In the genomic region with DNA sequence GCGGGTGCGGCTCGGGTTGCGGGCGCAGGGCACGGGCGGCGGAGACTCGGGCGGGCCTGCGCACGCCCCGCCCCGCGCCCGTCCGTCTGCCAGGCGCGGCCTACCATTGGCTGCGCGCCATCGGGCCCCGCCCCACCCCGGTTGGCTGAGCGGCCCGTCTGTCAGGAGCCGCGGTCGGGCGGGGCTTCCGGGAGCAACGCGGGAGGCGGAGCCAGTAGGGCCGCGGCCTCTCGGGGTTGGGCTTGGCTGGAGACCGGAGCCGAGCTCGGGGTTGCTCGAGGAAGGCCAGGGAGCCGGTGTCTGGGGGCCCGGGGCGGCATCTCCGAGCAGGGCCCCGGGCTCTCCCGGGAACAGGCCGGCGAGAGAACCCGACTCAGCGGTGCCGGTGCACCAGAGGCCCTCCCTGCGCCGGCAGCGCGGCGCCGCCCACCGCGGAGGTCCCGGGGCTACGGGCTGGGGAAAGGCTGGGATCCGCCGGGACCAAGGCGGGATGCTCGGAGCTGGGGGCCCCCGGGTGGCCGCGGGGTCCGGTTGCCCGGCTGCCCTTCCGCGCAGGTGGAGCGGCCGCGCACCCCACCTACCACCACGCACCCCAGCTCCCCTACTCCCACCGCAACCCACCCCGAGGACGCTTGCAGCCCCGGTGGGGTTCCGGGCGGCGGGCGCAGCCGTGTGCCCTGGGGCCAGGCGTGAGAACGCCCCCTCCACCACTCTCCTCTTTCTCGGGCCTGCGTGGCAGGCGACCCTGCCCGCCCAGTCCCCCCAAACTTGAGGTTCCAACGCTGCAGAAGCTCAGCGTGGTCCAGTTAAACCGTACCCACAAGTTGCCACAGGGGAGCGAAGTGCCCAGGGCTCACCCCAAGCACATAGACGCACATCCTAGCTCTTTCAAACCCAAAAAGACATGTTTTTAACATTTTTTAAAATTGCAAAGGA, we compare ENCODE assay signal across 1 cellular context.
TF ChIP-seq lines count a peak whose summit lies in the region.

A gene (minus strand): TSS at position 58 of the 936 bp plus-strand sequence.

TF ChIP-seq in HEK293, 187 proteins besides CTCF, POLR2A, EP300 and RAD21 (continued from another document and continues in another):
- TF ChIP-seq, protein P1, sequence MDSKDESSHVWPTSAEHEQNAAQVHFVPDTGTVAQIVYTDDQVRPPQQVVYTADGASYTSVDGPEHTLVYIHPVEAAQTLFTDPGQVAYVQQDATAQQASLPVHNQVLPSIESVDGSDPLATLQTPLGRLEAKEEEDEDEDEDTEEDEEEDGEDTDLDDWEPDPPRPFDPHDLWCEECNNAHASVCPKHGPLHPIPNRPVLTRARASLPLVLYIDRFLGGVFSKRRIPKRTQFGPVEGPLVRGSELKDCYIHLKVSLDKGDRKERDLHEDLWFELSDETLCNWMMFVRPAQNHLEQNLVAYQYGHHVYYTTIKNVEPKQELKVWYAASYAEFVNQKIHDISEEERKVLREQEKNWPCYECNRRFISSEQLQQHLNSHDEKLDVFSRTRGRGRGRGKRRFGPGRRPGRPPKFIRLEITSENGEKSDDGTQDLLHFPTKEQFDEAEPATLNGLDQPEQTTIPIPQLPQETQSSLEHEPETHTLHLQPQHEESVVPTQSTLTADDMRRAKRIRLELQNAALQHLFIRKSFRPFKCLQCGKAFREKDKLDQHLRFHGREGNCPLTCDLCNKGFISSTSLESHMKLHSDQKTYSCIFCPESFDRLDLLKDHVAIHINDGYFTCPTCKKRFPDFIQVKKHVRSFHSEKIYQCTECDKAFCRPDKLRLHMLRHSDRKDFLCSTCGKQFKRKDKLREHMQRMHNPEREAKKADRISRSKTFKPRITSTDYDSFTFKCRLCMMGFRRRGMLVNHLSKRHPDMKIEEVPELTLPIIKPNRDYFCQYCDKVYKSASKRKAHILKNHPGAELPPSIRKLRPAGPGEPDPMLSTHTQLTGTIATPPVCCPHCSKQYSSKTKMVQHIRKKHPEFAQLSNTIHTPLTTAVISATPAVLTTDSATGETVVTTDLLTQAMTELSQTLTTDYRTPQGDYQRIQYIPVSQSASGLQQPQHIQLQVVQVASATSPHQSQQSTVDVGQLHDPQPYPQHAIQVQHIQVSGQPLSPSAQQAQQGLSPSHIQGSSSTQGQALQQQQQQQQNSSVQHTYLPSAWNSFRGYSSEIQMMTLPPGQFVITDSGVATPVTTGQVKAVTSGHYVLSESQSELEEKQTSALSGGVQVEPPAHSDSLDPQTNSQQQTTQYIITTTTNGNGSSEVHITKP (tag by site-specific recombination; IDR thresholded peaks at IDR 0.05): peak; percentile 67
- TF ChIP-seq MYNN (tag by site-specific recombination; IDR thresholded peaks at IDR 0.05; ENCODE audit: borderline replicate concordance): no peak
- TF ChIP-seq ZNF211 (tag by site-specific recombination; IDR thresholded peaks at IDR 0.05; ENCODE audit: low read depth): no peak
- TF ChIP-seq, protein P2, sequence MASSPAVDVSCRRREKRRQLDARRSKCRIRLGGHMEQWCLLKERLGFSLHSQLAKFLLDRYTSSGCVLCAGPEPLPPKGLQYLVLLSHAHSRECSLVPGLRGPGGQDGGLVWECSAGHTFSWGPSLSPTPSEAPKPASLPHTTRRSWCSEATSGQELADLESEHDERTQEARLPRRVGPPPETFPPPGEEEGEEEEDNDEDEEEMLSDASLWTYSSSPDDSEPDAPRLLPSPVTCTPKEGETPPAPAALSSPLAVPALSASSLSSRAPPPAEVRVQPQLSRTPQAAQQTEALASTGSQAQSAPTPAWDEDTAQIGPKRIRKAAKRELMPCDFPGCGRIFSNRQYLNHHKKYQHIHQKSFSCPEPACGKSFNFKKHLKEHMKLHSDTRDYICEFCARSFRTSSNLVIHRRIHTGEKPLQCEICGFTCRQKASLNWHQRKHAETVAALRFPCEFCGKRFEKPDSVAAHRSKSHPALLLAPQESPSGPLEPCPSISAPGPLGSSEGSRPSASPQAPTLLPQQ (tag by site-specific recombination; IDR thresholded peaks at IDR 0.05): peak; percentile 37; the same call in 1 of the 2 replicates
- TF ChIP-seq ZNF521 (tag by site-specific recombination; IDR thresholded peaks at IDR 0.05): no peak
- TF ChIP-seq, protein P3, sequence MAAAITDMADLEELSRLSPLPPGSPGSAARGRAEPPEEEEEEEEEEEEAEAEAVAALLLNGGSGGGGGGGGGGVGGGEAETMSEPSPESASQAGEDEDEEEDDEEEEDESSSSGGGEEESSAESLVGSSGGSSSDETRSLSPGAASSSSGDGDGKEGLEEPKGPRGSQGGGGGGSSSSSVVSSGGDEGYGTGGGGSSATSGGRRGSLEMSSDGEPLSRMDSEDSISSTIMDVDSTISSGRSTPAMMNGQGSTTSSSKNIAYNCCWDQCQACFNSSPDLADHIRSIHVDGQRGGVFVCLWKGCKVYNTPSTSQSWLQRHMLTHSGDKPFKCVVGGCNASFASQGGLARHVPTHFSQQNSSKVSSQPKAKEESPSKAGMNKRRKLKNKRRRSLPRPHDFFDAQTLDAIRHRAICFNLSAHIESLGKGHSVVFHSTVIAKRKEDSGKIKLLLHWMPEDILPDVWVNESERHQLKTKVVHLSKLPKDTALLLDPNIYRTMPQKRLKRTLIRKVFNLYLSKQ (tag by site-specific recombination; IDR thresholded peaks at IDR 0.05; ENCODE audit: borderline replicate concordance): no peak
- TF ChIP-seq ZNF596 (tag by site-specific recombination; IDR thresholded peaks at IDR 0.05): no peak
- TF ChIP-seq IKZF3 (tag by site-specific recombination; IDR thresholded peaks at IDR 0.05): peak; percentile 42; the same call in 1 of the 2 replicates
- TF ChIP-seq, protein P4, sequence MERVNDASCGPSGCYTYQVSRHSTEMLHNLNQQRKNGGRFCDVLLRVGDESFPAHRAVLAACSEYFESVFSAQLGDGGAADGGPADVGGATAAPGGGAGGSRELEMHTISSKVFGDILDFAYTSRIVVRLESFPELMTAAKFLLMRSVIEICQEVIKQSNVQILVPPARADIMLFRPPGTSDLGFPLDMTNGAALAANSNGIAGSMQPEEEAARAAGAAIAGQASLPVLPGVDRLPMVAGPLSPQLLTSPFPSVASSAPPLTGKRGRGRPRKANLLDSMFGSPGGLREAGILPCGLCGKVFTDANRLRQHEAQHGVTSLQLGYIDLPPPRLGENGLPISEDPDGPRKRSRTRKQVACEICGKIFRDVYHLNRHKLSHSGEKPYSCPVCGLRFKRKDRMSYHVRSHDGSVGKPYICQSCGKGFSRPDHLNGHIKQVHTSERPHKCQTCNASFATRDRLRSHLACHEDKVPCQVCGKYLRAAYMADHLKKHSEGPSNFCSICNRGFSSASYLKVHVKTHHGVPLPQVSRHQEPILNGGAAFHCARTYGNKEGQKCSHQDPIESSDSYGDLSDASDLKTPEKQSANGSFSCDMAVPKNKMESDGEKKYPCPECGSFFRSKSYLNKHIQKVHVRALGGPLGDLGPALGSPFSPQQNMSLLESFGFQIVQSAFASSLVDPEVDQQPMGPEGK (tag by site-specific recombination; IDR thresholded peaks at IDR 0.05): peak; percentile 53
- no peak for TF ChIP-seq ZNF16 (tag by site-specific recombination; IDR thresholded peaks at IDR 0.05; ENCODE audit: low read depth)
- TF ChIP-seq ZFP69B (tag by site-specific recombination; IDR thresholded peaks at IDR 0.05): no peak
- no peak for TF ChIP-seq KLF7 (tag by site-specific recombination; IDR thresholded peaks at IDR 0.05; ENCODE audit: borderline replicate concordance)
- TF ChIP-seq, protein P5, sequence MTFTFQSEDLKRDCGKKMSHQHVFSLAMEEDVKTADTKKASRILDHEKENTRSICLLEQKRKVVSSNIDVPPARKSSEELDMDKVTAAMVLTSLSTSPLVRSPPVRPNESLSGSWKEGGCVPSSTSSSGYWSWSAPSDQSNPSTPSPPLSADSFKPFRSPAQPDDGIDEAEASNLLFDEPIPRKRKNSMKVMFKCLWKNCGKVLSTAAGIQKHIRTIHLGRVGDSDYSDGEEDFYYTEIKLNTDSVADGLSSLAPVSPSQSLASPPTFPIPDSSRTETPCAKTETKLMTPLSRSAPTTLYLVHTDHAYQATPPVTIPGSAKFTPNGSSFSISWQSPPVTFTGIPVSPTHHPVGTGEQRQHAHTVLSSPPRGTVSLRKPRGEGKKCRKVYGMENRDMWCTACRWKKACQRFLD (tag by site-specific recombination; IDR thresholded peaks at IDR 0.05): no peak
- TF ChIP-seq ZNF121 (tag by site-specific recombination; IDR thresholded peaks at IDR 0.05): no peak
- TF ChIP-seq PRDM1 (tag by site-specific recombination; IDR thresholded peaks at IDR 0.05): no peak
- TF ChIP-seq, protein P6, sequence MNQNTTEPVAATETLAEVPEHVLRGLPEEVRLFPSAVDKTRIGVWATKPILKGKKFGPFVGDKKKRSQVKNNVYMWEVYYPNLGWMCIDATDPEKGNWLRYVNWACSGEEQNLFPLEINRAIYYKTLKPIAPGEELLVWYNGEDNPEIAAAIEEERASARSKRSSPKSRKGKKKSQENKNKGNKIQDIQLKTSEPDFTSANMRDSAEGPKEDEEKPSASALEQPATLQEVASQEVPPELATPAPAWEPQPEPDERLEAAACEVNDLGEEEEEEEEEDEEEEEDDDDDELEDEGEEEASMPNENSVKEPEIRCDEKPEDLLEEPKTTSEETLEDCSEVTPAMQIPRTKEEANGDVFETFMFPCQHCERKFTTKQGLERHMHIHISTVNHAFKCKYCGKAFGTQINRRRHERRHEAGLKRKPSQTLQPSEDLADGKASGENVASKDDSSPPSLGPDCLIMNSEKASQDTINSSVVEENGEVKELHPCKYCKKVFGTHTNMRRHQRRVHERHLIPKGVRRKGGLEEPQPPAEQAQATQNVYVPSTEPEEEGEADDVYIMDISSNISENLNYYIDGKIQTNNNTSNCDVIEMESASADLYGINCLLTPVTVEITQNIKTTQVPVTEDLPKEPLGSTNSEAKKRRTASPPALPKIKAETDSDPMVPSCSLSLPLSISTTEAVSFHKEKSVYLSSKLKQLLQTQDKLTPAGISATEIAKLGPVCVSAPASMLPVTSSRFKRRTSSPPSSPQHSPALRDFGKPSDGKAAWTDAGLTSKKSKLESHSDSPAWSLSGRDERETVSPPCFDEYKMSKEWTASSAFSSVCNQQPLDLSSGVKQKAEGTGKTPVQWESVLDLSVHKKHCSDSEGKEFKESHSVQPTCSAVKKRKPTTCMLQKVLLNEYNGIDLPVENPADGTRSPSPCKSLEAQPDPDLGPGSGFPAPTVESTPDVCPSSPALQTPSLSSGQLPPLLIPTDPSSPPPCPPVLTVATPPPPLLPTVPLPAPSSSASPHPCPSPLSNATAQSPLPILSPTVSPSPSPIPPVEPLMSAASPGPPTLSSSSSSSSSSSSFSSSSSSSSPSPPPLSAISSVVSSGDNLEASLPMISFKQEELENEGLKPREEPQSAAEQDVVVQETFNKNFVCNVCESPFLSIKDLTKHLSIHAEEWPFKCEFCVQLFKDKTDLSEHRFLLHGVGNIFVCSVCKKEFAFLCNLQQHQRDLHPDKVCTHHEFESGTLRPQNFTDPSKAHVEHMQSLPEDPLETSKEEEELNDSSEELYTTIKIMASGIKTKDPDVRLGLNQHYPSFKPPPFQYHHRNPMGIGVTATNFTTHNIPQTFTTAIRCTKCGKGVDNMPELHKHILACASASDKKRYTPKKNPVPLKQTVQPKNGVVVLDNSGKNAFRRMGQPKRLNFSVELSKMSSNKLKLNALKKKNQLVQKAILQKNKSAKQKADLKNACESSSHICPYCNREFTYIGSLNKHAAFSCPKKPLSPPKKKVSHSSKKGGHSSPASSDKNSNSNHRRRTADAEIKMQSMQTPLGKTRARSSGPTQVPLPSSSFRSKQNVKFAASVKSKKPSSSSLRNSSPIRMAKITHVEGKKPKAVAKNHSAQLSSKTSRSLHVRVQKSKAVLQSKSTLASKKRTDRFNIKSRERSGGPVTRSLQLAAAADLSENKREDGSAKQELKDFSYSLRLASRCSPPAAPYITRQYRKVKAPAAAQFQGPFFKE (tag by site-specific recombination; IDR thresholded peaks at IDR 0.05; ENCODE audit: borderline replicate concordance): no peak
- 0 out of 2 replicates have a peak, but pooled peaks have one; percentile 35 for TF ChIP-seq KLF10 (tag by site-specific recombination; IDR thresholded peaks at IDR 0.05)
- TF ChIP-seq ZSCAN23 (tag by site-specific recombination; IDR thresholded peaks at IDR 0.05): no peak
- TF ChIP-seq FEZF1 (tag by site-specific recombination; IDR thresholded peaks at IDR 0.05): no peak
- TF ChIP-seq ZNF366 (tag by site-specific recombination; conservative IDR thresholded peaks at IDR 0.05): no peak
- TF ChIP-seq ZXDB (tag by site-specific recombination; IDR thresholded peaks at IDR 0.05): peak; percentile 35; the same call in 1 of the 2 replicates
- TF ChIP-seq, protein P7, sequence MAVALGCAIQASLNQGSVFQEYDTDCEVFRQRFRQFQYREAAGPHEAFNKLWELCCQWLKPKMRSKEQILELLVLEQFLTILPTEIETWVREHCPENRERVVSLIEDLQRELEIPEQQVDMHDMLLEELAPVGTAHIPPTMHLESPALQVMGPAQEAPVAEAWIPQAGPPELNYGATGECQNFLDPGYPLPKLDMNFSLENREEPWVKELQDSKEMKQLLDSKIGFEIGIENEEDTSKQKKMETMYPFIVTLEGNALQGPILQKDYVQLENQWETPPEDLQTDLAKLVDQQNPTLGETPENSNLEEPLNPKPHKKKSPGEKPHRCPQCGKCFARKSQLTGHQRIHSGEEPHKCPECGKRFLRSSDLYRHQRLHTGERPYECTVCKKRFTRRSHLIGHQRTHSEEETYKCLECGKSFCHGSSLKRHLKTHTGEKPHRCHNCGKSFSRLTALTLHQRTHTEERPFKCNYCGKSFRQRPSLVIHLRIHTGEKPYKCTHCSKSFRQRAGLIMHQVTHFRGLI (tag by site-specific recombination; IDR thresholded peaks at IDR 0.05): peak; percentile 99
- TF ChIP-seq, protein P8, sequence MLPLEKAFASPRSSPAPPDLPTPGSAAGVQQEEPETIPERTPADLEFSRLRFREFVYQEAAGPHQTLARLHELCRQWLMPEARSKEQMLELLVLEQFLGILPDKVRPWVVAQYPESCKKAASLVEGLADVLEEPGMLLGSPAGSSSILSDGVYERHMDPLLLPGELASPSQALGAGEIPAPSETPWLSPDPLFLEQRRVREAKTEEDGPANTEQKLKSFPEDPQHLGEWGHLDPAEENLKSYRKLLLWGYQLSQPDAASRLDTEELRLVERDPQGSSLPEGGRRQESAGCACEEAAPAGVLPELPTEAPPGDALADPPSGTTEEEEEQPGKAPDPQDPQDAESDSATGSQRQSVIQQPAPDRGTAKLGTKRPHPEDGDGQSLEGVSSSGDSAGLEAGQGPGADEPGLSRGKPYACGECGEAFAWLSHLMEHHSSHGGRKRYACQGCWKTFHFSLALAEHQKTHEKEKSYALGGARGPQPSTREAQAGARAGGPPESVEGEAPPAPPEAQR (tag by site-specific recombination; IDR thresholded peaks at IDR 0.05): no peak
- no peak for TF ChIP-seq ZNF350 (tag by site-specific recombination; IDR thresholded peaks at IDR 0.05)
- 0 out of 2 replicates have a peak, but pooled peaks have one; percentile 35 for TF ChIP-seq KLF9 (tag by site-specific recombination; IDR thresholded peaks at IDR 0.05; ENCODE audit: low read depth)
- TF ChIP-seq ZNF658 (tag by site-specific recombination; IDR thresholded peaks at IDR 0.05): no peak
- no peak for TF ChIP-seq SETDB1 (IDR thresholded peaks at IDR 0.05; ENCODE audit: insufficient read length, low read length)
- no peak for TF ChIP-seq ZNF324 (tag by site-specific recombination; IDR thresholded peaks at IDR 0.05)
- no peak for TF ChIP-seq ZNF571 (tag by site-specific recombination; IDR thresholded peaks at IDR 0.05)
- TF ChIP-seq ZNF311 (tag by site-specific recombination; IDR thresholded peaks at IDR 0.05; ENCODE audit: borderline replicate concordance): no peak
- no peak for TF ChIP-seq HOXD13 (CRISPR knock-in tag; IDR thresholded peaks at IDR 0.05; ENCODE audit: borderline replicate concordance)
- TF ChIP-seq HOXC10 (CRISPR knock-in tag; IDR thresholded peaks at IDR 0.05): 0 out of 2 replicates have a peak, but pooled peaks have one; percentile 18
